2 cellular contexts compared by ENCODE assay signal in genomic region chr11:75537740-75538139, GRCh38.
TF ChIP-seq lines count a peak whose summit lies in the region.

No MANE protein-coding gene starts in this region.

TF ChIP-seq in HepG2, 621 proteins besides CTCF, POLR2A, EP300 and RAD21:
- TF ChIP-seq ZNF18 (CRISPR knock-in tag; IDR thresholded peaks at IDR 0.05; ENCODE audit: insufficient replicate concordance) (peak; percentile 82), TIGD3 (CRISPR knock-in tag; IDR thresholded peaks at IDR 0.05; ENCODE audit: borderline replicate concordance) (no peak)
TF ChIP-seq in HepG2: peak in this region for 1.

TF ChIP-seq in GM12878, 131 proteins besides CTCF, POLR2A, EP300 and RAD21:
- no peak for TF ChIP-seq ZSCAN29 (IDR thresholded peaks at IDR 0.05)
- no peak for TF ChIP-seq RFX5 (IDR thresholded peaks at IDR 0.05; ENCODE audit: low read depth, low read length)
- TF ChIP-seq PAX5 (IDR thresholded peaks at IDR 0.05; ENCODE audit: borderline replicate concordance, low read depth, low read length) = no peak
- no peak for TF ChIP-seq TCF12 (IDR thresholded peaks at IDR 0.05; ENCODE audit: low read depth, low read length)
- TF ChIP-seq, protein P1, sequence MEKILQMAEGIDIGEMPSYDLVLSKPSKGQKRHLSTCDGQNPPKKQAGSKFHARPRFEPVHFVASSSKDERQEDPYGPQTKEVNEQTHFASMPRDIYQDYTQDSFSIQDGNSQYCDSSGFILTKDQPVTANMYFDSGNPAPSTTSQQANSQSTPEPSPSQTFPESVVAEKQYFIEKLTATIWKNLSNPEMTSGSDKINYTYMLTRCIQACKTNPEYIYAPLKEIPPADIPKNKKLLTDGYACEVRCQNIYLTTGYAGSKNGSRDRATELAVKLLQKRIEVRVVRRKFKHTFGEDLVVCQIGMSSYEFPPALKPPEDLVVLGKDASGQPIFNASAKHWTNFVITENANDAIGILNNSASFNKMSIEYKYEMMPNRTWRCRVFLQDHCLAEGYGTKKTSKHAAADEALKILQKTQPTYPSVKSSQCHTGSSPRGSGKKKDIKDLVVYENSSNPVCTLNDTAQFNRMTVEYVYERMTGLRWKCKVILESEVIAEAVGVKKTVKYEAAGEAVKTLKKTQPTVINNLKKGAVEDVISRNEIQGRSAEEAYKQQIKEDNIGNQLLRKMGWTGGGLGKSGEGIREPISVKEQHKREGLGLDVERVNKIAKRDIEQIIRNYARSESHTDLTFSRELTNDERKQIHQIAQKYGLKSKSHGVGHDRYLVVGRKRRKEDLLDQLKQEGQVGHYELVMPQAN (conservative IDR thresholded peaks at IDR 0.05) = no peak
- no peak for TF ChIP-seq FOXM1 (IDR thresholded peaks at IDR 0.05; ENCODE audit: low read depth, low read length)
- TF ChIP-seq ZNF384 (IDR thresholded peaks at IDR 0.05; ENCODE audit: borderline replicate concordance, low read depth, low read length) = no peak
- TF ChIP-seq SMAD1 (IDR thresholded peaks at IDR 0.05; ENCODE audit: low read depth, partially characterized antibody) = no peak
- TF ChIP-seq LARP7 (IDR thresholded peaks at IDR 0.05) = no peak
- no peak for TF ChIP-seq IRF4 (IDR thresholded peaks at IDR 0.05; ENCODE audit: low read depth, low read length)
- TF ChIP-seq, protein P2, sequence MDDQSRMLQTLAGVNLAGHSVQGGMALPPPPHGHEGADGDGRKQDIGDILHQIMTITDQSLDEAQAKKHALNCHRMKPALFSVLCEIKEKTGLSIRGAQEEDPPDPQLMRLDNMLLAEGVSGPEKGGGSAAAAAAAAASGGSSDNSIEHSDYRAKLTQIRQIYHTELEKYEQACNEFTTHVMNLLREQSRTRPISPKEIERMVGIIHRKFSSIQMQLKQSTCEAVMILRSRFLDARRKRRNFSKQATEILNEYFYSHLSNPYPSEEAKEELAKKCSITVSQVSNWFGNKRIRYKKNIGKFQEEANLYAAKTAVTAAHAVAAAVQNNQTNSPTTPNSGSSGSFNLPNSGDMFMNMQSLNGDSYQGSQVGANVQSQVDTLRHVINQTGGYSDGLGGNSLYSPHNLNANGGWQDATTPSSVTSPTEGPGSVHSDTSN (IDR thresholded peaks at IDR 0.05; ENCODE audit: insufficient replicate concordance, low read depth, low read length) = no peak
- TF ChIP-seq, protein P3, sequence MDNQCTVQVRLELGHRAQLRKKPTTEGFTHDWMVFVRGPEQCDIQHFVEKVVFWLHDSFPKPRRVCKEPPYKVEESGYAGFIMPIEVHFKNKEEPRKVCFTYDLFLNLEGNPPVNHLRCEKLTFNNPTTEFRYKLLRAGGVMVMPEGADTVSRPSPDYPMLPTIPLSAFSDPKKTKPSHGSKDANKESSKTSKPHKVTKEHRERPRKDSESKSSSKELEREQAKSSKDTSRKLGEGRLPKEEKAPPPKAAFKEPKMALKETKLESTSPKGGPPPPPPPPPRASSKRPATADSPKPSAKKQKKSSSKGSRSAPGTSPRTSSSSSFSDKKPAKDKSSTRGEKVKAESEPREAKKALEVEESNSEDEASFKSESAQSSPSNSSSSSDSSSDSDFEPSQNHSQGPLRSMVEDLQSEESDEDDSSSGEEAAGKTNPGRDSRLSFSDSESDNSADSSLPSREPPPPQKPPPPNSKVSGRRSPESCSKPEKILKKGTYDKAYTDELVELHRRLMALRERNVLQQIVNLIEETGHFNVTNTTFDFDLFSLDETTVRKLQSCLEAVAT (IDR thresholded peaks at IDR 0.05) = no peak
- no peak for TF ChIP-seq CBFB (IDR thresholded peaks at IDR 0.05; ENCODE audit: low read depth)
- TF ChIP-seq, protein P4, sequence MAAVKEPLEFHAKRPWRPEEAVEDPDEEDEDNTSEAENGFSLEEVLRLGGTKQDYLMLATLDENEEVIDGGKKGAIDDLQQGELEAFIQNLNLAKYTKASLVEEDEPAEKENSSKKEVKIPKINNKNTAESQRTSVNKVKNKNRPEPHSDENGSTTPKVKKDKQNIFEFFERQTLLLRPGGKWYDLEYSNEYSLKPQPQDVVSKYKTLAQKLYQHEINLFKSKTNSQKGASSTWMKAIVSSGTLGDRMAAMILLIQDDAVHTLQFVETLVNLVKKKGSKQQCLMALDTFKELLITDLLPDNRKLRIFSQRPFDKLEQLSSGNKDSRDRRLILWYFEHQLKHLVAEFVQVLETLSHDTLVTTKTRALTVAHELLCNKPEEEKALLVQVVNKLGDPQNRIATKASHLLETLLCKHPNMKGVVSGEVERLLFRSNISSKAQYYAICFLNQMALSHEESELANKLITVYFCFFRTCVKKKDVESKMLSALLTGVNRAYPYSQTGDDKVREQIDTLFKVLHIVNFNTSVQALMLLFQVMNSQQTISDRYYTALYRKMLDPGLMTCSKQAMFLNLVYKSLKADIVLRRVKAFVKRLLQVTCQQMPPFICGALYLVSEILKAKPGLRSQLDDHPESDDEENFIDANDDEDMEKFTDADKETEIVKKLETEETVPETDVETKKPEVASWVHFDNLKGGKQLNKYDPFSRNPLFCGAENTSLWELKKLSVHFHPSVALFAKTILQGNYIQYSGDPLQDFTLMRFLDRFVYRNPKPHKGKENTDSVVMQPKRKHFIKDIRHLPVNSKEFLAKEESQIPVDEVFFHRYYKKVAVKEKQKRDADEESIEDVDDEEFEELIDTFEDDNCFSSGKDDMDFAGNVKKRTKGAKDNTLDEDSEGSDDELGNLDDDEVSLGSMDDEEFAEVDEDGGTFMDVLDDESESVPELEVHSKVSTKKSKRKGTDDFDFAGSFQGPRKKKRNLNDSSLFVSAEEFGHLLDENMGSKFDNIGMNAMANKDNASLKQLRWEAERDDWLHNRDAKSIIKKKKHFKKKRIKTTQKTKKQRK (IDR thresholded peaks at IDR 0.05; ENCODE audit: low read depth, low read length) = no peak
